Comparison of ENCODE assay signal across 19 cellular contexts in the genomic region with DNA sequence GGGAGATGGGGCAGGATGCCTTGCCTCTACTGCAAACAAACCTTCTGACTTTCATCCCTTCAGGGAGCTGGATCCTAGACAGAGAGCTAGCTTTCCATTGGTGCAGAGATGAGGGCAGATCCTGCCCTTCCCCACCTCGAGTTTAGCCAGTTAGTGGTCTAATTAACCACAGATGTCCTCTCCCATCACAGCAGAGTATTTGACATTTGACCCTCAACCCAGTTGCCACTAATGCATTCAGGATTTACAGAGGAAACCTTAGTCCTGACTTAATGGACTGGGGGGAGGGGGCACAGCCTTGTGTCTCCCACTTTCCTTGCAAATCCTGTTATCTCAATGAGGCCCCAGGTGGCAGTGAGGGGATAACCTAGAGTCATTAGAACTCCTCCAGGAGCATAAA. TPM values are rescaled to one million over a fixed set of nuclear protein-coding genes. Genes with fewer than 3 reads are reported as not detected.
DNase-seq lines count a peak whose midpoint lies in the region; ATAC-seq and TF ChIP-seq lines count a peak whose summit lies in the region.
"Had no signal": no experiment of that assay in that cellular context is flagged by ENCODE, and none has a peak within 500 bp of the region (broad histone marks: within the 10 kb centered on the region; RNA-seq: fewer than 3 reads in every experiment).

No MANE protein-coding gene starts in this region.

- H3K9me3 Mint-ChIP-seq in stimulated activated memory B cell treated with anti-CD40 and anti-IgM and Interleukin-4, amounts not matched to agents 10 μg/mL and 1 μg/mL and 100 μg/mL, for 72 hours = no peaks in the 10 kb centered on the region
- H3K9me3 Mint-ChIP-seq: activated naive CD4-positive, alpha-beta T cell treated with anti-CD3 and anti-CD28 coated beads, Interleukin-2, amount 50 U/mL, for 72 hours; natural killer cell had no signal

- no peak overlapping the region for H2AFZ ChIP-seq in mesenchymal stem cell (ENCODE audit: low read depth, low read length)

- no peak overlapping the region for H2BK15ac ChIP-seq in mesenchymal stem cell (ENCODE audit: low read depth, poor library complexity, severe bottlenecking)

- H3K36me3 ChIP-seq in BE2C (peaks cover 32% of the 10 kb centered on the region), mesenchymal stem cell (ENCODE audit: control insufficient read depth in 1 of 2, insufficient read depth in 2 of 2, low read depth in 1 of 2, low read length in 2 of 2) (peaks cover 29 to 44% of the 10 kb centered on the region in 2 experiments)

- peak overlapping the region; percentile 9 for H3K9ac ChIP-seq in mesenchymal stem cell (ENCODE audit: low read length)
- H3K9ac ChIP-seq: KMS-11 had no signal

- no peaks in the 10 kb centered on the region for H3K9me3 ChIP-seq in BE2C
- H3K9me3 ChIP-seq in mesenchymal stem cell (ENCODE audit: control insufficient read depth, low read length) = no peaks in the 10 kb centered on the region
- H3K9me3 ChIP-seq: stomach had no signal

- H3K27ac Mint-ChIP-seq in stimulated activated memory B cell treated with anti-CD40 and anti-IgM and Interleukin-4, amounts not matched to agents 10 μg/mL and 1 μg/mL and 100 μg/mL, for 72 hours = no peak overlapping the region
- H3K27ac Mint-ChIP-seq: natural killer cell had no signal

- no peak overlapping the region for H3K4me3 Mint-ChIP-seq in stimulated activated memory B cell treated with anti-CD40 and anti-IgM and Interleukin-4, amounts not matched to agents 10 μg/mL and 1 μg/mL and 100 μg/mL, for 72 hours
- H3K4me3 Mint-ChIP-seq: natural killer cell had no signal

- H2BK5ac ChIP-seq in mesenchymal stem cell (ENCODE audit: low read depth, low read length, poor library complexity, severe bottlenecking) = no peak overlapping the region

- peaks cover 34% of the 10 kb centered on the region for H3K36me3 Mint-ChIP-seq in stimulated activated memory B cell treated with anti-CD40 and anti-IgM and Interleukin-4, amounts not matched to agents 10 μg/mL and 1 μg/mL and 100 μg/mL, for 72 hours
- H3K36me3 Mint-ChIP-seq: natural killer cell had no signal

- no peak overlapping the region for H3K18ac ChIP-seq in mesenchymal stem cell (ENCODE audit: low read depth in 1 of 2, low read length in 2 of 2)

- WGBS in mesenchymal stem cell = 0% methylated on average over 1 of the region's 1 CpG

- H3K4ac ChIP-seq in mesenchymal stem cell (ENCODE audit: low read depth in 1 of 2, low read length in 2 of 2) = no peak overlapping the region

- no peak overlapping the region for H2BK12ac ChIP-seq in mesenchymal stem cell (ENCODE audit: low read length in 2 of 2)

- peak; percentile 60 for DNase-seq in BE2C
- DNase-seq in NCI-H2227 treated with DMSO at 0.1 percent for 48 hours (lab: John Stamatoyannopoulos, UW) = peak; percentile 46
- peak; percentile 34 for DNase-seq in choroid plexus epithelial cell (ENCODE audit: low read depth)
- DNase-seq in mesenchymal stem cell = peak; percentile 56
- DNase-seq in HK-2 (ENCODE audit: unreplicated experiment) = no peak
- DNase-seq in NCI-H146 treated with DMSO at 0.1 percent for 48 hours (lab: John Stamatoyannopoulos, UW; ENCODE audit: unreplicated experiment) = no peak
- DNase-seq: ACHN, COR-L47, GF-D8, left ventricle myocardium superior, natural killer cell, NCI-H446 treated with DMSO at 0.1 percent for 48 hours, stomach had no signal

- peaks cover 29% of the 10 kb centered on the region for H3K79me1 ChIP-seq in mesenchymal stem cell (replicated peaks; ENCODE audit: low read length, poor library complexity, severe bottlenecking)

- H2AK5ac ChIP-seq in mesenchymal stem cell (ENCODE audit: low read length, severe bottlenecking) = no peak overlapping the region

- no peak overlapping the region for H4K91ac ChIP-seq in mesenchymal stem cell (ENCODE audit: low read length)

- H3K27me3 ChIP-seq in BE2C (no peaks in the 10 kb centered on the region), mesenchymal stem cell (ENCODE audit: control insufficient read depth in 1 of 2, insufficient read depth in 1 of 2, low read length in 2 of 2) (no peaks in the 10 kb centered on the region)
- H3K27me3 ChIP-seq: stomach had no signal

- peaks cover 20% of the 10 kb centered on the region for H3K4me1 Mint-ChIP-seq in stimulated activated memory B cell treated with anti-CD40 and anti-IgM and Interleukin-4, amounts not matched to agents 10 μg/mL and 1 μg/mL and 100 μg/mL, for 72 hours

- H3K4me3 ChIP-seq in BE2C (ENCODE audit: low read depth, low read length) (no peak overlapping the region), choroid plexus epithelial cell (ENCODE audit: low read depth, low read length) (no peak overlapping the region), mesenchymal stem cell (ENCODE audit: insufficient read depth in 1 of 2, low read depth in 1 of 2, low read length in 2 of 2) (no peak overlapping the region)
- H3K4me3 ChIP-seq: stomach had no signal

- H3K4me1 ChIP-seq in BE2C (peaks cover 12% of the 10 kb centered on the region), mesenchymal stem cell (ENCODE audit: control insufficient read depth, insufficient read depth, low read depth, low read length) (peaks cover 6% of the 10 kb centered on the region)

- no peak overlapping the region for H3K14ac ChIP-seq in mesenchymal stem cell (ENCODE audit: low read length in 2 of 2)

- ATAC-seq in GM21423 (IDR thresholded peaks at IDR 0.05; ENCODE audit: unreplicated experiment) = no peak
- ATAC-seq in stimulated activated memory B cell treated with anti-CD40 and anti-IgM and Interleukin-4, amounts not matched to agents 10 μg/mL and 1 μg/mL and 100 μg/mL, for 72 hours = no peak
- ATAC-seq: activated CD4-positive, CD25-positive, alpha-beta regulatory T cell treated with anti-CD3 and anti-CD28 coated beads, Interleukin-2, amount 50 U/mL, for 24 hours; activated naive CD4-positive, alpha-beta T cell treated with anti-CD3 and anti-CD28 coated beads, Interleukin-2, amount 50 U/mL, for 72 hours; left ventricle myocardium superior; natural killer cell; Panc1 had no signal

- TF ChIP-seq CTCF in BE2C (IDR thresholded peaks at IDR 0.05; ENCODE audit: low read depth, low read length) = no peak
- no peak for TF ChIP-seq CTCF in choroid plexus epithelial cell (conservative IDR thresholded peaks at IDR 0.05; ENCODE audit: low read depth, low read length)

- no peak overlapping the region for H4K8ac ChIP-seq in mesenchymal stem cell (ENCODE audit: low read length)

- H3K27ac ChIP-seq in mesenchymal stem cell (ENCODE audit: low read length, poor library complexity, severe bottlenecking) = no peak overlapping the region
- H3K27ac ChIP-seq: KMS-11, stomach had no signal

- no peak overlapping the region for H3K23ac ChIP-seq in mesenchymal stem cell (ENCODE audit: low read length in 2 of 2)

- H2BK120ac ChIP-seq in mesenchymal stem cell (ENCODE audit: low read depth, low read length) = no peak overlapping the region

- no peaks in the 10 kb centered on the region for H3K27me3 Mint-ChIP-seq in stimulated activated memory B cell treated with anti-CD40 and anti-IgM and Interleukin-4, amounts not matched to agents 10 μg/mL and 1 μg/mL and 100 μg/mL, for 72 hours

- H3K4me2 ChIP-seq in mesenchymal stem cell (ENCODE audit: low read length, poor library complexity, severe bottlenecking) = no peak overlapping the region
- H3K4me2 ChIP-seq: KMS-11 had no signal

RNA-seq across cellular contexts. Expression of a gene that starts 10.2 kb away (rescaled TPM):
- polyA plus RNA-seq in BE2C (2012; ENCODE audit: insufficient read depth, insufficient read length, low read depth) = 82.6 TPM
- polyA plus RNA-seq in mesenchymal stem cell (2013, experiment 1 of 2) = 32.6 TPM
- polyA plus RNA-seq in mesenchymal stem cell (2013, experiment 2 of 2) = 29.2 TPM

RNA-seq across cellular contexts. Expression of a gene that starts 35.9 kb away (rescaled TPM):
- 30.8 TPM for polyA plus RNA-seq in BE2C (2012; ENCODE audit: insufficient read depth, insufficient read length, low read depth)
- 15.0 TPM for polyA plus RNA-seq in mesenchymal stem cell (2013, experiment 1 of 2)
- 14.0 TPM for polyA plus RNA-seq in mesenchymal stem cell (2013, experiment 2 of 2)

RNA-seq across cellular contexts. Expression of a gene that starts 36.6 kb away (rescaled TPM):
- 471 TPM for polyA plus RNA-seq in BE2C (2012; ENCODE audit: insufficient read depth, insufficient read length, low read depth)
- polyA plus RNA-seq in mesenchymal stem cell (2013, experiment 1 of 2) = 203 TPM
- 206 TPM for polyA plus RNA-seq in mesenchymal stem cell (2013, experiment 2 of 2)

RNA-seq across cellular contexts. Expression of a gene that starts 41.0 kb away (rescaled TPM):
- 232 TPM for polyA plus RNA-seq in BE2C (2012; ENCODE audit: insufficient read depth, insufficient read length, low read depth)
- 50.8 TPM for polyA plus RNA-seq in mesenchymal stem cell (2013, experiment 1 of 2)
- 51.3 TPM for polyA plus RNA-seq in mesenchymal stem cell (2013, experiment 2 of 2)

RNA-seq across cellular contexts. Expression of a gene that starts 59.0 kb away (rescaled TPM):
- 56.3 TPM for polyA plus RNA-seq in BE2C (2012; ENCODE audit: insufficient read depth, insufficient read length, low read depth)
- polyA plus RNA-seq in mesenchymal stem cell (2013, experiment 1 of 2) = 18.8 TPM
- 19.6 TPM for polyA plus RNA-seq in mesenchymal stem cell (2013, experiment 2 of 2)

Comparison
In these comparisons a context has a peak if more than half of its experiments do, and no peak if none do; other contexts are left out.
1. DNase-seq: peak in BE2C (single experiment), NCI-H2227 treated with DMSO at 0.1 percent for 48 hours (single experiment), choroid plexus epithelial cell (single experiment) and mesenchymal stem cell (single experiment); none in HK-2 (single experiment) and NCI-H146 treated with DMSO at 0.1 percent for 48 hours (single experiment).